In genomic region chr14:71675902-71676291, GRCh38 we compare ENCODE assay signal across 27 cellular contexts.
DNase-seq lines count a peak whose midpoint lies in the region; ATAC-seq and TF ChIP-seq lines count a peak whose summit lies in the region.
"Had no signal": no experiment of that assay in that cellular context is flagged by ENCODE, and none has a peak within 500 bp of the region (broad histone marks: within the 10 kb centered on the region; RNA-seq: fewer than 3 reads in every experiment).

No MANE protein-coding gene starts in this region.

- H3K36me3 ChIP-seq in GM23338 (ENCODE audit: insufficient read depth), result peaks cover 3% of the 10 kb centered on the region; the same call in 1 of the 2 replicates
- H3K36me3 ChIP-seq in neural progenitor cell, result no peaks in the 10 kb centered on the region
- peaks cover 0 to 9% (median 4%) of the 10 kb centered on the region in 4 donors for H3K36me3 ChIP-seq in transverse colon
- H3K36me3 ChIP-seq: cardiac muscle cell had no signal

- in situ Hi-C loops in transverse colon (cut with MboI; ENCODE audit: low pct_ligation_motif_present in 1 of 4, low pct_unique_long_range_greater_than_20kb in 1 of 4, low sequenced_read_pairs in 3 of 4), result no loop called here

- intact Hi-C loops in transverse colon (cut with DNase I; ENCODE audit: low total_unique reads), result no loop called here

- DNase-seq in GM23338 (ENCODE audit: low spot score) (no peak), LHCN-M2 (ENCODE audit: low read depth) (peak; percentile 50), caudate nucleus (lab: John Stamatoyannopoulos, UW) (no peak), neural progenitor cell (ENCODE audit: low spot score) (no peak), transverse colon (no peak), NCI-H2029 (lab: John Stamatoyannopoulos, UW) (no peak)
- DNase-seq: activated CD4-positive, alpha-beta T cell treated with anti-CD3 and anti-CD28 coated beads for 36 hours; activated naive CD4-positive, alpha-beta T cell treated with anti-CD3 and anti-CD28 coated beads, Interleukin-2, amount 10 ng/mL, durations not matched to agents 7 days and 5 days; CD8-positive, alpha-beta memory T cell; cortex of kidney; effector memory CD8-positive, alpha-beta T cell; islet precursor cell; Kasumi-1; left ventricle myocardium inferior; NCI-H1048; NCI-H1694; NCI-H82; right lobe of liver; stimulated activated CD4-positive, alpha-beta T cell treated with anti-CD3 and anti-CD28 coated beads, Interleukin-15, amount 100 ng/mL, for 24 hours; SW 1271; upper lobe of left lung had no signal

- no peaks in the 10 kb centered on the region for H3K79me2 ChIP-seq in GM23338 (replicated peaks; ENCODE audit: insufficient read depth)
- H3K79me2 ChIP-seq in neural progenitor cell (ENCODE audit: low read depth), result no peaks in the 10 kb centered on the region

- H3K4me1 ChIP-seq in GM23338 (ENCODE audit: insufficient read depth), result peaks cover 20% of the 10 kb centered on the region
- peaks cover 26% of the 10 kb centered on the region for H3K4me1 ChIP-seq in neural progenitor cell
- no peaks in the 10 kb centered on the region for H3K4me1 ChIP-seq in transverse colon
- H3K4me1 ChIP-seq: left ventricle myocardium inferior, right lobe of liver, upper lobe of left lung had no signal

- 0 out of 3 replicates have a peak overlapping the region, but pooled peaks have one; percentile 27 for H3K4me3 Mint-ChIP-seq in GM23338
- H3K4me3 Mint-ChIP-seq in neural progenitor cell, result no peak overlapping the region
- H3K4me3 Mint-ChIP-seq: activated CD4-positive, alpha-beta T cell treated with anti-CD3 and anti-CD28 coated beads for 36 hours; activated naive CD4-positive, alpha-beta T cell treated with anti-CD3 and anti-CD28 coated beads, Interleukin-2, amount 10 ng/mL, durations not matched to agents 7 days and 5 days; activated T-helper 17 cell treated with anti-CD3 and anti-CD28 coated beads, Interleukin-2, amount 50 U/mL, for 72 hours; CD8-positive, alpha-beta memory T cell; effector memory CD8-positive, alpha-beta T cell; stimulated activated effector memory CD8-positive, alpha-beta T cell treated with anti-CD3 and anti-CD28 coated beads, Interleukin-12 subunit alpha, Interleukin-12 subunit beta, amount 100 ng/mL, for 72 hours had no signal

- H3K9ac ChIP-seq in neural progenitor cell, result no peak overlapping the region

- H3K4me2 ChIP-seq in GM23338, result 0 out of 2 replicates have a peak overlapping the region, but pooled peaks have one; percentile 2
- H3K4me2 ChIP-seq in neural progenitor cell, result no peak overlapping the region

- peak overlapping the region; percentile 96 for H3K27ac Mint-ChIP-seq in GM23338
- H3K27ac Mint-ChIP-seq in neural progenitor cell, result no peak overlapping the region
- H3K27ac Mint-ChIP-seq: activated T-helper 17 cell treated with anti-CD3 and anti-CD28 coated beads, Interleukin-2, amount 50 U/mL, for 72 hours; CD8-positive, alpha-beta memory T cell; effector memory CD8-positive, alpha-beta T cell; progenitor cell of endocrine pancreas; stimulated activated effector memory CD8-positive, alpha-beta T cell treated with anti-CD3 and anti-CD28 coated beads, Interleukin-12 subunit alpha, Interleukin-12 subunit beta, amount 100 ng/mL, for 72 hours had no signal

- WGBS in transverse colon (ENCODE audit: low coverage in 1 of 2), 2 donors, result 97 to 100% methylated on average over 5 of the region's 5 CpGs

- no peaks in the 10 kb centered on the region for H3F3A ChIP-seq in GM23338 (replicated peaks; ENCODE audit: low read depth)
- H3F3A ChIP-seq in neural progenitor cell (ENCODE audit: low read depth), result peaks cover 23% of the 10 kb centered on the region

- peaks cover 14% of the 10 kb centered on the region for H3K27me3 Mint-ChIP-seq in GM23338 (ENCODE audit: insufficient read depth, low read depth, poor library complexity)
- peaks cover 3% of the 10 kb centered on the region for H3K27me3 Mint-ChIP-seq in neural progenitor cell (ENCODE audit: insufficient read depth, low read depth)
- H3K27me3 Mint-ChIP-seq: activated CD4-positive, alpha-beta T cell treated with anti-CD3 and anti-CD28 coated beads for 36 hours; activated naive CD4-positive, alpha-beta T cell treated with anti-CD3 and anti-CD28 coated beads, Interleukin-2, amount 10 ng/mL, durations not matched to agents 7 days and 5 days; activated T-helper 17 cell treated with anti-CD3 and anti-CD28 coated beads, Interleukin-2, amount 50 U/mL, for 72 hours; CD8-positive, alpha-beta memory T cell; effector memory CD8-positive, alpha-beta T cell; progenitor cell of endocrine pancreas had no signal

- H3K27ac ChIP-seq in GM23338 (ENCODE audit: low read depth), result peak overlapping the region; percentile 90
- peak overlapping the region; percentile 80 for H3K27ac ChIP-seq in caudate nucleus (ENCODE audit: low read depth, low read length)
- H3K27ac ChIP-seq in neural progenitor cell, result peak overlapping the region; percentile 53
- no peak overlapping the region for H3K27ac ChIP-seq in transverse colon
- H3K27ac ChIP-seq: cardiac muscle cell, left ventricle myocardium inferior, right lobe of liver, upper lobe of left lung had no signal

- H3K4me1 Mint-ChIP-seq in GM23338 (peaks cover 28% of the 10 kb centered on the region), neural progenitor cell (peaks cover 11% of the 10 kb centered on the region)
- H3K4me1 Mint-ChIP-seq: activated T-helper 17 cell treated with anti-CD3 and anti-CD28 coated beads, Interleukin-2, amount 50 U/mL, for 72 hours; CD8-positive, alpha-beta memory T cell had no signal

- no peak overlapping the region for H2AFZ ChIP-seq in GM23338
- H2AFZ ChIP-seq in neural progenitor cell (replicated peaks), result no peak overlapping the region

- TF ChIP-seq EP300 in transverse colon (IDR thresholded peaks at IDR 0.05; ENCODE audit: low read depth), result no peak

- TF ChIP-seq CTCF in GM23338 (conservative IDR thresholded peaks at IDR 0.05; ENCODE audit: low read depth in 2 of 2), result no peak
- TF ChIP-seq CTCF in neural progenitor cell (IDR thresholded peaks at IDR 0.05), result no peak
- TF ChIP-seq CTCF in transverse colon (IDR thresholded peaks at IDR 0.05), result no peak

- H4K20me1 ChIP-seq in GM23338 (replicated peaks; ENCODE audit: insufficient read depth), result no peaks in the 10 kb centered on the region
- H4K20me1 ChIP-seq in neural progenitor cell (ENCODE audit: low read depth), result no peaks in the 10 kb centered on the region

- H3K9me3 ChIP-seq in neural progenitor cell (ENCODE audit: low read depth) (peaks cover 3% of the 10 kb centered on the region), transverse colon (no peaks in the 10 kb centered on the region)
- H3K9me3 ChIP-seq: right lobe of liver, upper lobe of left lung had no signal

- H3K9me3 Mint-ChIP-seq in GM23338 (peaks cover 24% of the 10 kb centered on the region; the same call in 2 of the 3 replicates), neural progenitor cell (peaks cover 16% of the 10 kb centered on the region)
- H3K9me3 Mint-ChIP-seq: activated T-helper 17 cell treated with anti-CD3 and anti-CD28 coated beads, Interleukin-2, amount 50 U/mL, for 72 hours; effector memory CD8-positive, alpha-beta T cell; stimulated activated effector memory CD8-positive, alpha-beta T cell treated with anti-CD3 and anti-CD28 coated beads, Interleukin-12 subunit alpha, Interleukin-12 subunit beta, amount 100 ng/mL, for 72 hours had no signal

- H3K27me3 ChIP-seq in GM23338 (ENCODE audit: insufficient read depth) (no peaks in the 10 kb centered on the region), neural progenitor cell (no peaks in the 10 kb centered on the region), transverse colon (no peaks in the 10 kb centered on the region)
- H3K27me3 ChIP-seq: cardiac muscle cell, right lobe of liver, upper lobe of left lung had no signal

- H3K36me3 Mint-ChIP-seq in GM23338 (ENCODE audit: low read depth) (peaks cover 77% of the 10 kb centered on the region), neural progenitor cell (peaks cover 51% of the 10 kb centered on the region)

- no peaks in the 10 kb centered on the region; the same call in 1 of the 2 replicates for H3K9me2 ChIP-seq in GM23338 (ENCODE audit: insufficient read depth)

- TF ChIP-seq POLR2A in transverse colon (IDR thresholded peaks at IDR 0.05), result no peak

- no peak overlapping the region for H3K4me3 ChIP-seq in GM23338
- no peak overlapping the region for H3K4me3 ChIP-seq in neural progenitor cell
- H3K4me3 ChIP-seq in transverse colon, result no peak overlapping the region
- H3K4me3 ChIP-seq: cardiac muscle cell, left ventricle myocardium inferior, right lobe of liver, upper lobe of left lung had no signal

- ATAC-seq in GM23338, result no peak
- ATAC-seq in HG02970 (IDR thresholded peaks at IDR 0.05; ENCODE audit: low FRiP score, unreplicated experiment), result no peak
- no peak for ATAC-seq in HG02870 (IDR thresholded peaks at IDR 0.05; ENCODE audit: unreplicated experiment)
- ATAC-seq: activated CD4-positive, alpha-beta T cell treated with anti-CD3 and anti-CD28 coated beads for 36 hours; activated T-helper 17 cell treated with anti-CD3 and anti-CD28 coated beads, Interleukin-2, amount 50 U/mL, for 72 hours; effector memory CD8-positive, alpha-beta T cell; right lobe of liver; stimulated activated effector memory CD8-positive, alpha-beta T cell treated with anti-CD3 and anti-CD28 coated beads, Interleukin-12 subunit alpha, Interleukin-12 subunit beta, amount 100 ng/mL, for 72 hours had no signal

TF ChIP-seq in GM23338, 12 proteins besides CTCF, POLR2A, EP300 and RAD21 (continues in another document):
- no peak for TF ChIP-seq POLR2AphosphoS5 (IDR thresholded peaks at IDR 0.05; ENCODE audit: low read depth)
- TF ChIP-seq ETS1 (IDR thresholded peaks at IDR 0.05), result no peak
- no peak for TF ChIP-seq JUNB (IDR thresholded peaks at IDR 0.05; ENCODE audit: unreplicated experiment)
- no peak for TF ChIP-seq NANOG (IDR thresholded peaks at IDR 0.05; ENCODE audit: borderline replicate concordance)

Comparison
In these comparisons a context has a peak if more than half of its experiments do, and no peak if none do; other contexts are left out.
1. H3K27ac ChIP-seq: peak in GM23338 (single experiment), caudate nucleus (single experiment) and neural progenitor cell (single experiment); none in transverse colon (0 of 4).